ENCODE assay signal across 18 cellular contexts in genomic region chr5:72633649-72634048, GRCh38.
DNase-seq lines count a peak whose midpoint lies in the region; ATAC-seq and TF ChIP-seq lines count a peak whose summit lies in the region.
"Had no signal": no experiment of that assay in that cellular context is flagged by ENCODE, and none has a peak within 500 bp of the region (broad histone marks: within the 10 kb centered on the region; RNA-seq: fewer than 3 reads in every experiment).

No MANE protein-coding gene starts in this region.

- peak overlapping the region; percentile 11 to 56; a peak in 3 of 4 replicates for H3K27ac ChIP-seq in SK-N-SH (ENCODE audit: low read depth in 2 of 2, low read length in 1 of 2)

- H3F3A ChIP-seq in SK-N-SH (replicated peaks; ENCODE audit: insufficient read depth), result peaks cover 4% of the 10 kb centered on the region

- H4K20me1 ChIP-seq in SK-N-SH (ENCODE audit: insufficient read depth), result no peaks in the 10 kb centered on the region

- no peaks in the 10 kb centered on the region for H3K36me3 ChIP-seq in SK-N-SH (replicated peaks in 1 of 2; ENCODE audit: control insufficient read depth in 1 of 2, insufficient read depth in 2 of 2, low read length in 1 of 2)

- no peaks in the 10 kb centered on the region for H3K9me3 ChIP-seq in SK-N-SH

- H3K27me3 Mint-ChIP-seq in natural killer cell treated with Interleukin-12 subunit alpha and Interleukin-12 subunit beta and Interleukin-15 and Interleukin-18, amount 100 ng/mL, for 72 hours, result peaks cover 12 to 26% of the 10 kb centered on the region in 2 donors

- CTCF ChIA-PET in SK-N-SH (lab: Yijun Ruan, JAX), result interaction anchor here (1.3 to 2.0 kb wide), 2 partner anchors 11 to 14 kb away, joined by 4 to 6 read pairs; no protein-coding TSS in a partner anchor

- H3K9me2 ChIP-seq in SK-N-SH, result no peaks in the 10 kb centered on the region

- POLR2A ChIA-PET in SK-N-SH (lab: Yijun Ruan, JAX), result no interaction called here

- no peaks in the 10 kb centered on the region for H3K9me3 Mint-ChIP-seq in natural killer cell treated with Interleukin-12 subunit alpha and Interleukin-12 subunit beta and Interleukin-15 and Interleukin-18, amount 100 ng/mL, for 72 hours
- H3K9me3 Mint-ChIP-seq in stimulated activated effector memory CD8-positive, alpha-beta T cell treated with anti-CD3 and anti-CD28 coated beads, Interleukin-12 subunit alpha, Interleukin-12 subunit beta, amount 100 ng/mL, for 72 hours, result no peaks in the 10 kb centered on the region
- H3K9me3 Mint-ChIP-seq: activated CD4-positive, alpha-beta T cell treated with anti-CD3 and anti-CD28 coated beads, Interleukin-2, amount 10 ng/mL, durations not matched to agents 24 days and 14 days; CD4-positive, alpha-beta memory T cell; central memory CD8-positive, alpha-beta T cell; IgD-negative memory B cell; stimulated activated naive B cell treated with anti-CD40 and anti-IgM and Interleukin-4, amounts not matched to agents 10 μg/mL and 1 μg/mL and 100 μg/mL, for 72 hours had no signal

- ATAC-seq in natural killer cell treated with Interleukin-12 subunit alpha and Interleukin-12 subunit beta and Interleukin-15 and Interleukin-18, amount 100 ng/mL, for 72 hours, result no peak
- ATAC-seq in HG03378 (IDR thresholded peaks at IDR 0.05; ENCODE audit: unreplicated experiment), result no peak
- ATAC-seq in stimulated activated effector memory CD8-positive, alpha-beta T cell treated with anti-CD3 and anti-CD28 coated beads, Interleukin-12 subunit alpha, Interleukin-12 subunit beta, amount 100 ng/mL, for 72 hours, result no peak
- ATAC-seq: stimulated activated naive B cell treated with anti-CD40 and anti-IgM and Interleukin-4, amounts not matched to agents 10 μg/mL and 1 μg/mL and 100 μg/mL, for 72 hours; T-helper 17 cell had no signal

- H3K4me1 Mint-ChIP-seq in natural killer cell treated with Interleukin-12 subunit alpha and Interleukin-12 subunit beta and Interleukin-15 and Interleukin-18, amount 100 ng/mL, for 72 hours (ENCODE audit: low read depth in 2 of 2), result no peaks in the 10 kb centered on the region
- no peaks in the 10 kb centered on the region for H3K4me1 Mint-ChIP-seq in stimulated activated effector memory CD8-positive, alpha-beta T cell treated with anti-CD3 and anti-CD28 coated beads, Interleukin-12 subunit alpha, Interleukin-12 subunit beta, amount 100 ng/mL, for 72 hours
- H3K4me1 Mint-ChIP-seq: activated CD4-positive, alpha-beta T cell treated with anti-CD3 and anti-CD28 coated beads, Interleukin-2, amount 10 ng/mL, durations not matched to agents 24 days and 14 days; CD4-positive, alpha-beta memory T cell; central memory CD8-positive, alpha-beta T cell; IgD-negative memory B cell; stimulated activated naive B cell treated with anti-CD40 and anti-IgM and Interleukin-4, amounts not matched to agents 10 μg/mL and 1 μg/mL and 100 μg/mL, for 72 hours had no signal

- H3K79me2 ChIP-seq in SK-N-SH (ENCODE audit: insufficient read depth), result no peaks in the 10 kb centered on the region

- peaks cover 11% of the 10 kb centered on the region in 2 experiments for H3K4me1 ChIP-seq in SK-N-SH (ENCODE audit: control insufficient read depth in 1 of 2, insufficient read depth in 2 of 2, low read depth in 1 of 2, low read length in 1 of 2)

- H3K4me3 ChIP-seq in SK-N-SH (ENCODE audit: low read depth in 2 of 2, low read length in 1 of 2) (no peak overlapping the region), fibroblast of pulmonary artery (replicated peaks; ENCODE audit: low read depth, low read length) (no peak overlapping the region)

- DNase-seq in EH (ENCODE audit: low read depth) (peak; percentile 91), SK-N-SH (no peak), fibroblast of pulmonary artery (ENCODE audit: low read depth) (peak; percentile 75), renal cortical epithelial cell (ENCODE audit: low read depth) (peak; percentile 6)
- no peak for DNase-seq in natural killer cell treated with Interleukin-12 subunit alpha and Interleukin-12 subunit beta and Interleukin-15 and Interleukin-18, amount 100 ng/mL, for 72 hours (ENCODE audit: low spot score)
- DNase-seq in stimulated activated CD4-positive, alpha-beta T cell treated with anti-CD3 and anti-CD28 coated beads, Interleukin-2, amount 100 ng/mL, for 48 hours, result no peak
- no peak for DNase-seq in stimulated activated effector memory CD8-positive, alpha-beta T cell treated with anti-CD3 and anti-CD28 coated beads, Interleukin-12 subunit alpha, Interleukin-12 subunit beta, amount 100 ng/mL, for 72 hours (ENCODE audit: low spot score in 2 of 2)
- DNase-seq: activated CD4-positive, alpha-beta T cell treated with anti-CD3 and anti-CD28 coated beads, Interleukin-2, amount 10 ng/mL, durations not matched to agents 24 days and 14 days; CD4-positive, alpha-beta memory T cell; mesendoderm; NCI-H1436; NCI-H510A treated with DMSO at 0.1 percent for 48 hours; stimulated activated CD4-positive, alpha-beta T cell treated with anti-CD3 and anti-CD28 coated beads, Interleukin-4, amount 100 ng/mL, for 1 hour; stimulated activated naive B cell treated with anti-CD40 and anti-IgM and Interleukin-4, amounts not matched to agents 10 μg/mL and 1 μg/mL and 100 μg/mL, for 72 hours; T-helper 17 cell had no signal

- no peak for TF ChIP-seq CTCF in SK-N-SH (IDR thresholded peaks at IDR 0.05)
- no peak for TF ChIP-seq CTCF in fibroblast of pulmonary artery (IDR thresholded peaks at IDR 0.05; ENCODE audit: low read length, missing control alignments)

- no peak for TF ChIP-seq EP300 in SK-N-SH (IDR thresholded peaks at IDR 0.05; ENCODE audit: borderline replicate concordance in 1 of 2, low read depth in 1 of 2, low read length in 1 of 2)

- no peak overlapping the region for H3K27ac Mint-ChIP-seq in natural killer cell treated with Interleukin-12 subunit alpha and Interleukin-12 subunit beta and Interleukin-15 and Interleukin-18, amount 100 ng/mL, for 72 hours
- no peak overlapping the region for H3K27ac Mint-ChIP-seq in stimulated activated effector memory CD8-positive, alpha-beta T cell treated with anti-CD3 and anti-CD28 coated beads, Interleukin-12 subunit alpha, Interleukin-12 subunit beta, amount 100 ng/mL, for 72 hours
- H3K27ac Mint-ChIP-seq: activated CD4-positive, alpha-beta T cell treated with anti-CD3 and anti-CD28 coated beads, Interleukin-2, amount 10 ng/mL, durations not matched to agents 24 days and 14 days; CD4-positive, alpha-beta memory T cell; IgD-negative memory B cell; stimulated activated naive B cell treated with anti-CD40 and anti-IgM and Interleukin-4, amounts not matched to agents 10 μg/mL and 1 μg/mL and 100 μg/mL, for 72 hours; T-helper 17 cell had no signal

- 0 out of 2 replicates have a peak overlapping the region, but pooled peaks have one; percentile 27 for H2AFZ ChIP-seq in SK-N-SH (ENCODE audit: low read depth)

- no peaks in the 10 kb centered on the region for H3K36me3 Mint-ChIP-seq in natural killer cell treated with Interleukin-12 subunit alpha and Interleukin-12 subunit beta and Interleukin-15 and Interleukin-18, amount 100 ng/mL, for 72 hours
- H3K36me3 Mint-ChIP-seq in stimulated activated effector memory CD8-positive, alpha-beta T cell treated with anti-CD3 and anti-CD28 coated beads, Interleukin-12 subunit alpha, Interleukin-12 subunit beta, amount 100 ng/mL, for 72 hours, result no peaks in the 10 kb centered on the region
- H3K36me3 Mint-ChIP-seq: CD4-positive, alpha-beta memory T cell; IgD-negative memory B cell; stimulated activated naive B cell treated with anti-CD40 and anti-IgM and Interleukin-4, amounts not matched to agents 10 μg/mL and 1 μg/mL and 100 μg/mL, for 72 hours had no signal

- H3K9ac ChIP-seq in SK-N-SH, result no peak overlapping the region

- 79% methylated on average over 1 of the region's 1 CpG for WGBS in SK-N-SH (ENCODE audit: low lambda C conversion rate)

- no peak for TF ChIP-seq RAD21 in SK-N-SH (IDR thresholded peaks at IDR 0.05; ENCODE audit: low read length)

- H3K4me3 Mint-ChIP-seq in natural killer cell treated with Interleukin-12 subunit alpha and Interleukin-12 subunit beta and Interleukin-15 and Interleukin-18, amount 100 ng/mL, for 72 hours, result no peak overlapping the region
- no peak overlapping the region for H3K4me3 Mint-ChIP-seq in stimulated activated effector memory CD8-positive, alpha-beta T cell treated with anti-CD3 and anti-CD28 coated beads, Interleukin-12 subunit alpha, Interleukin-12 subunit beta, amount 100 ng/mL, for 72 hours
- H3K4me3 Mint-ChIP-seq: activated CD4-positive, alpha-beta T cell treated with anti-CD3 and anti-CD28 coated beads, Interleukin-2, amount 10 ng/mL, durations not matched to agents 24 days and 14 days; CD4-positive, alpha-beta memory T cell; central memory CD8-positive, alpha-beta T cell; IgD-negative memory B cell; stimulated activated naive B cell treated with anti-CD40 and anti-IgM and Interleukin-4, amounts not matched to agents 10 μg/mL and 1 μg/mL and 100 μg/mL, for 72 hours; T-helper 17 cell had no signal

- peak overlapping the region; percentile 42; the same call in 1 of the 2 replicates for H3K4me2 ChIP-seq in SK-N-SH

- no peaks in the 10 kb centered on the region for H3K27me3 ChIP-seq in SK-N-SH (ENCODE audit: insufficient read depth)

TF ChIP-seq in SK-N-SH, 30 proteins besides CTCF, POLR2A, EP300 and RAD21 (continues in another document):
- TF ChIP-seq YY1 (IDR thresholded peaks at IDR 0.05; ENCODE audit: low read depth), result no peak
- TF ChIP-seq FOSL2 (IDR thresholded peaks at IDR 0.05; ENCODE audit: borderline replicate concordance, low read depth), result peak; percentile 60; the same call in 1 of the 2 replicates
- peak; percentile 51; the same call in 1 of the 2 replicates for TF ChIP-seq PBX3 (IDR thresholded peaks at IDR 0.05)
- no peak for TF ChIP-seq MAX (IDR thresholded peaks at IDR 0.05; ENCODE audit: low read depth)
- peak; percentile 67 for TF ChIP-seq TCF12 (IDR thresholded peaks at IDR 0.05)
- peak; percentile 25; the same call in 1 of the 2 replicates for TF ChIP-seq JUND (IDR thresholded peaks at IDR 0.05)

Comparison
In these comparisons a context has a peak if more than half of its experiments do, and no peak if none do; other contexts are left out.
1. DNase-seq: peak in EH (single experiment), fibroblast of pulmonary artery (single experiment) and renal cortical epithelial cell (single experiment); none in SK-N-SH (single experiment), natural killer cell treated with Interleukin-12 subunit alpha and Interleukin-12 subunit beta and Interleukin-15 and Interleukin-18, amount 100 ng/mL, for 72 hours (single experiment), stimulated activated CD4-positive, alpha-beta T cell treated with anti-CD3 and anti-CD28 coated beads, Interleukin-2, amount 100 ng/mL, for 48 hours (0 of 2) and stimulated activated effector memory CD8-positive, alpha-beta T cell treated with anti-CD3 and anti-CD28 coated beads, Interleukin-12 subunit alpha, Interleukin-12 subunit beta, amount 100 ng/mL, for 72 hours (0 of 2).